Comparison of ENCODE assay signal across 20 cellular contexts in the genomic region with DNA sequence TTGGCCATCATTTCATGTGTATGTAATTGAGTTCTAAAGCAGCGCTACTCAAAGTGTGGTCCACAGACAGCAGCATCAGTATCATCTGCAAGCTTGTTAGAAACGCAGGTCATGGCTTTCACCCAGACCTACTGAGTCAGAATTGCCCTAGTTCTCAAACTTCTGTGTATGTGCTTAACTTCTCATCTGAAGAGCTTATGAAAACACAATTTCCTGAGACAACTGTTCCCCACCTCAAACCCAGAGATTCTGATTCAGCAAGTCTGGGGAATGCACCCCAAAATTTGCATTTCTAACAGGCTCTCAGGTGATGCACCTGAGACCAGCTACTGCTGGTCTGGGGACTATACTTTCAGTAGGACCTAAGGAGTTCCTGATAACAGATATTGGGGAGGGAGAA. TPM values are rescaled to one million over a fixed set of nuclear protein-coding genes. Genes with fewer than 3 reads are reported as not detected.
A peak's percentile ranks its signal among the peaks of the same experiment; 100 is the strongest.
DNase-seq lines count a peak whose midpoint lies in the region; ATAC-seq, FAIRE-seq and TF ChIP-seq lines count a peak whose summit lies in the region.
"Had no signal": no experiment of that assay in that cellular context is flagged by ENCODE, and none has a peak within 500 bp of the region (broad histone marks: within the 10 kb centered on the region; RNA-seq: fewer than 3 reads in every experiment).

No MANE protein-coding gene starts in this region.

- H3K27ac Mint-ChIP-seq in activated CD8-positive, alpha-beta memory T cell treated with anti-CD3 and anti-CD28 coated beads, Interleukin-2, amount 10 ng/mL, durations not matched to agents 7 days and 5 days, result peak overlapping the region; percentile 60
- H3K27ac Mint-ChIP-seq in activated CD4-positive, alpha-beta memory T cell treated with anti-CD3 and anti-CD28 coated beads, Interleukin-2, amount 10 ng/mL, durations not matched to agents 7 days and 5 days, result peak overlapping the region; percentile 22
- no peak overlapping the region for H3K27ac Mint-ChIP-seq in neural progenitor cell
- H3K27ac Mint-ChIP-seq: GM23338 had no signal

- no peak overlapping the region for H3K9ac ChIP-seq in neural progenitor cell
- H3K9ac ChIP-seq: KMS-11 had no signal

- peaks cover 100% of the 10 kb centered on the region for H3K27me3 ChIP-seq in neural progenitor cell

- H2AFZ ChIP-seq in neural progenitor cell (replicated peaks), result no peak overlapping the region

- FAIRE-seq in GM12891 (lab: Jason Lieb, UNC), result no peak
- FAIRE-seq: HepG2 had no signal

- H3K4me1 ChIP-seq in neural progenitor cell, result no peaks in the 10 kb centered on the region

- no peaks in the 10 kb centered on the region for H3K36me3 ChIP-seq in neural progenitor cell

- no peak overlapping the region for H3K4me2 ChIP-seq in neural progenitor cell
- H3K4me2 ChIP-seq: GM23338, KMS-11 had no signal

- H3K4me3 Mint-ChIP-seq in activated CD8-positive, alpha-beta memory T cell treated with anti-CD3 and anti-CD28 coated beads, Interleukin-2, amount 10 ng/mL, durations not matched to agents 7 days and 5 days, result no peak overlapping the region
- H3K4me3 Mint-ChIP-seq in activated CD4-positive, alpha-beta memory T cell treated with anti-CD3 and anti-CD28 coated beads, Interleukin-2, amount 10 ng/mL, durations not matched to agents 7 days and 5 days, result no peak overlapping the region
- H3K4me3 Mint-ChIP-seq in neural progenitor cell, result no peak overlapping the region
- H3K4me3 Mint-ChIP-seq: GM23338 had no signal

- peak; percentile 55 for DNase-seq in activated CD8-positive, alpha-beta memory T cell treated with anti-CD3 and anti-CD28 coated beads, Interleukin-2, amount 10 ng/mL, durations not matched to agents 7 days and 5 days
- no peak for DNase-seq in activated CD8-positive, alpha-beta memory T cell treated with anti-CD3 and anti-CD28 coated beads for 24 hours
- DNase-seq in GM12891 (ENCODE audit: insufficient read length, low spot score) (no peak), neural progenitor cell (ENCODE audit: low spot score) (no peak), NCI-H69 (lab: John Stamatoyannopoulos, UW) (no peak)
- peak; percentile 33 for DNase-seq in activated CD4-positive, alpha-beta memory T cell treated with anti-CD3 and anti-CD28 coated beads, Interleukin-2, amount 10 ng/mL, durations not matched to agents 7 days and 5 days
- DNase-seq in central memory CD4-positive, alpha-beta T cell, result no peak
- DNase-seq: DMS53, NCI-H1092 treated with DMSO at 0.1 percent for 48 hours, NCI-H187, NCI-H446 treated with DMSO at 0.1 percent for 48 hours, NCI-H774 had no signal

- CTCF ChIA-PET in activated CD8-positive, alpha-beta memory T cell treated with anti-CD3 and anti-CD28 coated beads, Interleukin-2, amount 10 ng/mL, durations not matched to agents 7 days and 5 days (lab: Charles Lee), result interaction anchor here (1.0 to 2.5 kb wide), 8 partner anchors 10 to 123 kb away, joined by 3 to 11 read pairs (median 6); no protein-coding TSS in a partner anchor
- CTCF ChIA-PET in activated CD4-positive, alpha-beta memory T cell treated with anti-CD3 and anti-CD28 coated beads, Interleukin-2, amount 10 ng/mL, durations not matched to agents 7 days and 5 days (lab: Charles Lee), result interaction anchor here (0.5 to 1.4 kb wide), 10 partner anchors 18 to 134 kb away, joined by 3 to 4 read pairs (median 4); a partner anchor contains a TSS

- H4K20me1 ChIP-seq in neural progenitor cell (ENCODE audit: low read depth), result no peaks in the 10 kb centered on the region

- no peaks in the 10 kb centered on the region for H3F3A ChIP-seq in neural progenitor cell (ENCODE audit: low read depth)

- H3K27ac ChIP-seq in neural progenitor cell, result no peak overlapping the region
- H3K27ac ChIP-seq: KMS-11 had no signal

- H3K79me2 ChIP-seq in neural progenitor cell (ENCODE audit: low read depth), result no peaks in the 10 kb centered on the region

- peaks cover 66% of the 10 kb centered on the region for H3K4me1 Mint-ChIP-seq in activated CD8-positive, alpha-beta memory T cell treated with anti-CD3 and anti-CD28 coated beads, Interleukin-2, amount 10 ng/mL, durations not matched to agents 7 days and 5 days
- peaks cover 61% of the 10 kb centered on the region for H3K4me1 Mint-ChIP-seq in activated CD4-positive, alpha-beta memory T cell treated with anti-CD3 and anti-CD28 coated beads, Interleukin-2, amount 10 ng/mL, durations not matched to agents 7 days and 5 days
- peaks cover 11% of the 10 kb centered on the region for H3K4me1 Mint-ChIP-seq in neural progenitor cell

- TF ChIP-seq POLR2A in GM12891 (IDR thresholded peaks at IDR 0.05; ENCODE audit: low read depth, low read length), result no peak

- H3K27me3 Mint-ChIP-seq in activated CD8-positive, alpha-beta memory T cell treated with anti-CD3 and anti-CD28 coated beads, Interleukin-2, amount 10 ng/mL, durations not matched to agents 7 days and 5 days, result no peaks in the 10 kb centered on the region
- H3K27me3 Mint-ChIP-seq in activated CD4-positive, alpha-beta memory T cell treated with anti-CD3 and anti-CD28 coated beads, Interleukin-2, amount 10 ng/mL, durations not matched to agents 7 days and 5 days, result peaks cover 3% of the 10 kb centered on the region
- H3K27me3 Mint-ChIP-seq in neural progenitor cell (ENCODE audit: insufficient read depth, low read depth), result peaks cover 17% of the 10 kb centered on the region

- no peak for TF ChIP-seq CTCF in neural progenitor cell (IDR thresholded peaks at IDR 0.05)

- H3K9me3 ChIP-seq in neural progenitor cell (ENCODE audit: low read depth), result no peaks in the 10 kb centered on the region

- H3K36me3 Mint-ChIP-seq in activated CD8-positive, alpha-beta memory T cell treated with anti-CD3 and anti-CD28 coated beads, Interleukin-2, amount 10 ng/mL, durations not matched to agents 7 days and 5 days, result peaks cover 10% of the 10 kb centered on the region
- peaks cover 9% of the 10 kb centered on the region for H3K36me3 Mint-ChIP-seq in activated CD4-positive, alpha-beta memory T cell treated with anti-CD3 and anti-CD28 coated beads, Interleukin-2, amount 10 ng/mL, durations not matched to agents 7 days and 5 days (ENCODE audit: low read depth)
- no peaks in the 10 kb centered on the region for H3K36me3 Mint-ChIP-seq in neural progenitor cell

- H3K4me3 ChIP-seq in neural progenitor cell, result no peak overlapping the region
- H3K4me3 ChIP-seq: GM23338 had no signal

- peak; percentile 59 for ATAC-seq in activated CD8-positive, alpha-beta memory T cell treated with anti-CD3 and anti-CD28 coated beads, Interleukin-2, amount 10 ng/mL, durations not matched to agents 7 days and 5 days
- ATAC-seq in HG02852 (IDR thresholded peaks at IDR 0.05; ENCODE audit: unreplicated experiment), result peak; percentile 55
- ATAC-seq: GM23338, HepG2, Panc1, Right ventricle myocardium inferior had no signal

- POLR2A ChIA-PET in activated CD4-positive, alpha-beta memory T cell treated with anti-CD3 and anti-CD28 coated beads, Interleukin-2, amount 10 ng/mL, durations not matched to agents 7 days and 5 days (lab: Charles Lee), result interaction anchor here (0.9 to 1.4 kb wide), 5 partner anchors 15 to 69 kb away, joined by 3 to 6 read pairs (median 4); no protein-coding TSS in a partner anchor

- H3K9me3 Mint-ChIP-seq in activated CD8-positive, alpha-beta memory T cell treated with anti-CD3 and anti-CD28 coated beads, Interleukin-2, amount 10 ng/mL, durations not matched to agents 7 days and 5 days (ENCODE audit: low read depth), result no peaks in the 10 kb centered on the region
- no peaks in the 10 kb centered on the region for H3K9me3 Mint-ChIP-seq in activated CD4-positive, alpha-beta memory T cell treated with anti-CD3 and anti-CD28 coated beads, Interleukin-2, amount 10 ng/mL, durations not matched to agents 7 days and 5 days
- H3K9me3 Mint-ChIP-seq in neural progenitor cell, result peaks cover 3% of the 10 kb centered on the region

TF ChIP-seq in GM12891, 5 proteins besides CTCF, POLR2A, EP300 and RAD21:
- TF ChIP-seq POU2F2 (IDR thresholded peaks at IDR 0.05; ENCODE audit: low read depth, low read length) (peak; percentile 89), TAF1 (IDR thresholded peaks at IDR 0.05; ENCODE audit: low read depth, low read length) (no peak)

RNA-seq across cellular contexts. Expression of a gene that starts 29.1 kb away (rescaled TPM):
- total RNA-seq in activated CD8-positive, alpha-beta memory T cell treated with anti-CD3 and anti-CD28 coated beads, Interleukin-2, amount 10 ng/mL, durations not matched to agents 7 days and 5 days, result 10 to 100 TPM; 75.5 to 91.4 TPM
- polyA plus RNA-seq in GM12891 (2012; ENCODE audit: low read depth, missing spikeins), result 52.8 TPM
- 100 to 1,000 TPM; 132 to 133 TPM for total RNA-seq in activated CD4-positive, alpha-beta memory T cell treated with anti-CD3 and anti-CD28 coated beads, Interleukin-2, amount 10 ng/mL, durations not matched to agents 7 days and 5 days
- total RNA-seq in neural progenitor cell (ENCODE audit: low replicate concordance), result not detected in 2 replicates
- total RNA-seq: A673, GM23338, HepG2, MCF 10A had no signal

Comparison
In these comparisons a context has a peak if more than half of its experiments do, and no peak if none do; other contexts are left out.
1. DNase-seq: peak in activated CD8-positive, alpha-beta memory T cell treated with anti-CD3 and anti-CD28 coated beads, Interleukin-2, amount 10 ng/mL, durations not matched to agents 7 days and 5 days (single experiment) and activated CD4-positive, alpha-beta memory T cell treated with anti-CD3 and anti-CD28 coated beads, Interleukin-2, amount 10 ng/mL, durations not matched to agents 7 days and 5 days (single experiment); none in activated CD8-positive, alpha-beta memory T cell treated with anti-CD3 and anti-CD28 coated beads for 24 hours (single experiment), GM12891 (single experiment), neural progenitor cell (single experiment), NCI-H69 (single experiment) and central memory CD4-positive, alpha-beta T cell (single experiment).
2. RNA of a gene that starts 29.1 kb away (total RNA-seq): 132 to 133 TPM in activated CD4-positive, alpha-beta memory T cell treated with anti-CD3 and anti-CD28 coated beads, Interleukin-2, amount 10 ng/mL, durations not matched to agents 7 days and 5 days and 75.5 to 91.4 TPM in activated CD8-positive, alpha-beta memory T cell treated with anti-CD3 and anti-CD28 coated beads, Interleukin-2, amount 10 ng/mL, durations not matched to agents 7 days and 5 days; not detected in neural progenitor cell; every median in the first group is over 10 times any median in the second.